Comparison of ENCODE assay signal across 9 cellular contexts in the genomic region with DNA sequence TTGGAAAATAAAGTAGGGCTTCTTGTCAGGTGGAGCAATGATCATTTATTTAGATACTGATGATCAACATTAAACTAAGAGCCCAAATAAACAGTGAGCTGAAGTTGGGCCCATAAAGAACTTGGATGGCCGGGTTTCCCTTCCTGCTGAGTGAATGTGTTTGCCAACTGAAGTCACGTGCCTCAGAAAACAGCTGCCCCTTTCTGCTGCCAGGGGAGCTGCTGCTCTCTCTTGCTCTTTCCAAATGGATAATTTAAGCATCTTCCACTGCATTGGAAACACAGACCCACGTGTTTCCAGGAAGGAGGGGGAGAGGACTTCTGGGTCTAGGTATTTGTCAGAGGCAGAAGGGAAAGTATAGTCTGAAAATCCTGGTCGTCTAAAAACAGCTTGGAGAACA. TPM values are rescaled to one million over a fixed set of nuclear protein-coding genes. Genes with fewer than 3 reads are reported as not detected.
DNase-seq lines count a peak whose midpoint lies in the region; ATAC-seq, FAIRE-seq and TF ChIP-seq lines count a peak whose summit lies in the region.
"Had no signal": no experiment of that assay in that cellular context is flagged by ENCODE, and none has a peak within 500 bp of the region (broad histone marks: within the 10 kb centered on the region; RNA-seq: fewer than 3 reads in every experiment).

No MANE protein-coding gene starts in this region.

- no peak overlapping the region for H3K27ac Mint-ChIP-seq in H9

- H3K4ac ChIP-seq in H9 (ENCODE audit: low read depth, low read length) = no peak overlapping the region

- H3K4me2 ChIP-seq in GM23248 (ENCODE audit: unreplicated experiment) (no peak overlapping the region), H9 (ENCODE audit: insufficient read depth, insufficient read length, low read length) (no peak overlapping the region)

- no peak overlapping the region for H2AK5ac ChIP-seq in H9 (ENCODE audit: insufficient read length, low read length)

- ATAC-seq in GM18520 (IDR thresholded peaks at IDR 0.05; ENCODE audit: unreplicated experiment) (no peak), foreskin keratinocyte (no peak)

- H3K4me1 Mint-ChIP-seq in H9 = peaks cover 2 to 6% of the 10 kb centered on the region in 2 experiments

- no peak overlapping the region for H4K8ac ChIP-seq in H9 (replicated peaks; ENCODE audit: insufficient read length, low read depth, low read length)

- H2AFZ ChIP-seq in GM23248 = no peak overlapping the region
- H2AFZ ChIP-seq in H9 (ENCODE audit: low read length) = no peak overlapping the region

- in situ Hi-C loops in GM23248 (cut with MboI) = no loop called here

- intact Hi-C loops in prostate gland (cut with DNase I) = no loop called here

- no peak overlapping the region for H2BK20ac ChIP-seq in H9 (ENCODE audit: low read depth, low read length, poor library complexity, severe bottlenecking)

- peak; percentile 8 for FAIRE-seq in frontal cortex (lab: Jason Lieb, UNC)

- H2BK120ac ChIP-seq in H9 (ENCODE audit: low read depth, low read length, poor library complexity, severe bottlenecking) = no peak overlapping the region

- H3K56ac ChIP-seq in H9 (ENCODE audit: insufficient read length, low read depth, low read length) = no peak overlapping the region

- TF ChIP-seq CTCF in prostate gland (IDR thresholded peaks at IDR 0.05) = no peak
- no peak for TF ChIP-seq CTCF in H9 (conservative IDR thresholded peaks at IDR 0.05)
- TF ChIP-seq CTCF in foreskin keratinocyte (conservative IDR thresholded peaks at IDR 0.05) = no peak

- H3K9me3 ChIP-seq in GM23248 (ENCODE audit: low read depth) = no peaks in the 10 kb centered on the region
- no peaks in the 10 kb centered on the region for H3K9me3 ChIP-seq in prostate gland
- H3K9me3 ChIP-seq in H9 (ENCODE audit: control insufficient read depth, low read depth, low read length) = no peaks in the 10 kb centered on the region

- no peaks in the 10 kb centered on the region for H3K9me3 Mint-ChIP-seq in H9

- no peaks in the 10 kb centered on the region for H3K23me2 ChIP-seq in H9 (ENCODE audit: insufficient read length, low read depth, low read length, poor library complexity, severe bottlenecking)

- H4K20me1 ChIP-seq in GM23248 (ENCODE audit: insufficient read depth) (no peaks in the 10 kb centered on the region), H9 (ENCODE audit: control insufficient read depth, insufficient read depth, insufficient read length) (no peaks in the 10 kb centered on the region)

- H3K79me2 ChIP-seq in GM23248 (ENCODE audit: insufficient read depth) = no peaks in the 10 kb centered on the region
- no peaks in the 10 kb centered on the region for H3K79me2 ChIP-seq in H9 (ENCODE audit: insufficient read depth, low read length)

- no peak overlapping the region for H2BK12ac ChIP-seq in H9 (ENCODE audit: insufficient read length, low read depth, low read length)

- H3K4me3 ChIP-seq in GM23248 (no peak overlapping the region), prostate gland (no peak overlapping the region)

- H3K9ac ChIP-seq in GM23248 = no peak overlapping the region
- no peak overlapping the region for H3K9ac ChIP-seq in H9 (ENCODE audit: extremely low read depth, insufficient read length, low read length)

- H3K27me3 ChIP-seq in GM23248 (replicated peaks; ENCODE audit: insufficient read depth) = no peaks in the 10 kb centered on the region; the same call in 1 of the 2 replicates
- H3K27me3 ChIP-seq in prostate gland (replicated peaks; ENCODE audit: insufficient read depth) = no peaks in the 10 kb centered on the region
- no peaks in the 10 kb centered on the region for H3K27me3 ChIP-seq in H9 (ENCODE audit: insufficient read depth, low read length)
- H3K27me3 ChIP-seq in foreskin keratinocyte = no peaks in the 10 kb centered on the region

- H3K27ac ChIP-seq in GM23248 (no peak overlapping the region), prostate gland (no peak overlapping the region), H9 (ENCODE audit: insufficient read length, low read depth, low read length) (no peak overlapping the region), foreskin keratinocyte (no peak overlapping the region)

- no peaks in the 10 kb centered on the region for H3K9me2 ChIP-seq in GM23248 (ENCODE audit: insufficient read depth)

- H3K4me3 Mint-ChIP-seq in H9 = no peak overlapping the region

- no peak overlapping the region for H4K5ac ChIP-seq in H9 (ENCODE audit: insufficient read length, low read depth, low read length)

- DNase-seq in GM23248 = peak; percentile 30
- DNase-seq in NCI-H748 (lab: John Stamatoyannopoulos, UW; ENCODE audit: unreplicated experiment) = peak; percentile 86
- peak in 1 of 2 donors; percentile 25 for DNase-seq in frontal cortex (ENCODE audit: low spot score in 2 of 2)
- DNase-seq in prostate gland (ENCODE audit: low spot score) = peak; percentile 75
- no peak for DNase-seq in HuH-7 (ENCODE audit: low spot score)
- DNase-seq in H9 = no peak
- no peak for DNase-seq in foreskin keratinocyte
- DNase-seq: SW 1271 had no signal

- H3K36me3 Mint-ChIP-seq in H9 (ENCODE audit: insufficient read depth in 1 of 3, low read depth in 3 of 3) = no peaks in the 10 kb centered on the region

- H3K18ac ChIP-seq in H9 (ENCODE audit: insufficient read length, low read depth, low read length) = no peak overlapping the region

- no peak for TF ChIP-seq POLR2A in prostate gland (IDR thresholded peaks at IDR 0.05)

- H3F3A ChIP-seq in GM23248 (ENCODE audit: insufficient read depth) = no peaks in the 10 kb centered on the region

- 10 to 16% methylated on average over 4 of the region's 4 CpGs for WGBS in GM23248 (ENCODE audit: low coverage in 1 of 2, low lambda C conversion rate in 2 of 2, missing lambda C conversion rate in 2 of 2), 2 experiments
- WGBS in prostate gland = 4% methylated on average over 4 of the region's 4 CpGs
- WGBS in H9 (ENCODE audit: extremely low coverage, insufficient read length, low lambda C conversion rate) = no CpG with 5 or more reads among the region's 4 CpGs

- no peaks in the 10 kb centered on the region for H3K79me1 ChIP-seq in H9 (ENCODE audit: insufficient read depth, low read depth, low read length, poor library complexity, severe bottlenecking)

- no peak overlapping the region for H4K91ac ChIP-seq in H9 (ENCODE audit: insufficient read length, low read depth, low read length)

- no peak overlapping the region for H2BK5ac ChIP-seq in H9 (ENCODE audit: insufficient read length, low read length)

- no peak overlapping the region for H3T11ph ChIP-seq in H9 (ENCODE audit: low read length)

- H3K4me1 ChIP-seq in GM23248 (ENCODE audit: insufficient read depth) = 0 out of 2 replicates have a peak, but pooled peaks cover 16% of the 10 kb centered on the region
- H3K4me1 ChIP-seq in prostate gland (replicated peaks) = peaks cover 3% of the 10 kb centered on the region
- no peaks in the 10 kb centered on the region for H3K4me1 ChIP-seq in H9 (ENCODE audit: insufficient read depth, low read length)
- peaks cover 7% of the 10 kb centered on the region for H3K4me1 ChIP-seq in foreskin keratinocyte

- H3K36me3 ChIP-seq in GM23248 (ENCODE audit: low read depth) (no peaks in the 10 kb centered on the region), prostate gland (no peaks in the 10 kb centered on the region)

- no peak overlapping the region for H3K14ac ChIP-seq in H9 (ENCODE audit: insufficient read depth, low read length)

- H2BK15ac ChIP-seq in H9 (ENCODE audit: low read depth, low read length) = no peak overlapping the region

- peaks cover 2% of the 10 kb centered on the region; the same call in 1 of the 2 replicates for H3K27me3 Mint-ChIP-seq in H9 (ENCODE audit: low read depth)

- H3K23ac ChIP-seq in H9 (ENCODE audit: insufficient read length, low read depth, low read length) = no peak overlapping the region

RNA-seq across cellular contexts. Expression of a gene that starts 22.9 kb away (rescaled TPM):
- 0.65 and 1.5 TPM in 2 replicates for total RNA-seq in GM23248 (2014; rRNA removed; shearing (Covaris generic))
- 0.38 and 0.86 TPM in 2 replicates for polyA plus RNA-seq in GM23248 (2016; fragmentation: Nextera tagmentation; extraction: Ambion mirVana)
- total RNA-seq in frontal cortex = 9.0 TPM
- 1 to 10 TPM; 2.0 to 7.1 TPM for total RNA-seq in prostate gland
- 0.26 and 0.55 TPM in 2 replicates for total RNA-seq in H9 (2021)
- total RNA-seq in foreskin keratinocyte = 1.3 and 3.0 TPM in 2 replicates
- 0.79 and 0.92 TPM in 2 replicates for polyA plus RNA-seq in foreskin keratinocyte

Comparison
In these comparisons a context has a peak if more than half of its experiments do, and no peak if none do; other contexts are left out.
1. DNase-seq: peak in GM23248 (single experiment), NCI-H748 (single experiment) and prostate gland (single experiment); none in HuH-7 (single experiment), H9 (single experiment) and foreskin keratinocyte (0 of 2).